ENCODE assay signal across 1 cellular context in the genomic region with DNA sequence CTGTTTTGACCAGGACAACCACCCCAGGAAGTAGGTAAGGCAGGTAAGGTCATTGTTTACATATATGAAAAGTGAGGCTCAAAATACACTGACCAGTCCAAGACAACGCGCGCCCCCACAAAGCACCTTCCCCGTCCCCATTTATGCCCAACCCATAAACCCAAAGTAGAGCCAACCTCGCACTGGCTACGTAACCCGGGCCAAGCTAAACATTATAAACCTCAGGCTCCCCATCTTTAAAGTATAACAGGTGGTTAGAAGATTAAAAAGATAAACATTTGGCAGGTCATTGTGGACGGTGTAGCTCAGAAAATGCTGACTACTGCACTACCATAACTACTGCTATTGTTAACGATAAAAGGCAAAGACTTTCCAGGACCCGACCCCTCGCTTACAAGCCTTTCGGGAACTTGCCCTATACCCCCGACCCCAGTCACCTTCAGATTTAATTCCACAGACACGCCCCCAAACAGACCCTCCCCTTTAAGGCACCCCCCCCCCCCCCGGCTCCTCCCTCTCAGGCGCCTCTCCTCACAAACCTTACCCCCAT.
TF ChIP-seq lines count a peak whose summit lies in the region.

No MANE protein-coding gene starts in this region.

TF ChIP-seq in HEK293, 187 proteins besides CTCF, POLR2A, EP300 and RAD21 (continued from another document):
- TF ChIP-seq SCRT2 (tag by site-specific recombination; IDR thresholded peaks at IDR 0.05): peak; percentile 73
- TF ChIP-seq SP7 (tag by site-specific recombination; IDR thresholded peaks at IDR 0.05): 0 out of 2 replicates have a peak, but pooled peaks have one; percentile 6
- 0 out of 2 replicates have a peak, but pooled peaks have one; percentile 27 for TF ChIP-seq ZBTB48 (tag by site-specific recombination; IDR thresholded peaks at IDR 0.05)
- TF ChIP-seq KLF9 (tag by site-specific recombination; IDR thresholded peaks at IDR 0.05; ENCODE audit: low read depth): peak; percentile 81
